Comparison of ENCODE assay signal across 20 cellular contexts in genomic region chr10:117619710-117620405, GRCh38.
"Had no signal": no experiment of that assay in that cellular context is flagged by ENCODE, and none has a peak within 500 bp of the region (broad histone marks: within the 10 kb centered on the region; RNA-seq: fewer than 3 reads in every experiment).

No MANE protein-coding gene starts in this region.

- ATAC-seq: activated CD4-positive, CD25-positive, alpha-beta regulatory T cell treated with anti-CD3 and anti-CD28 coated beads, Interleukin-2, amount 50 U/mL, for 24 hours; body of pancreas; effector memory CD8-positive, alpha-beta T cell; heart right ventricle; naive thymus-derived CD4-positive, alpha-beta T cell; stimulated activated naive CD8-positive, alpha-beta T cell treated with anti-CD3 and anti-CD28 coated beads, Interleukin-15, Interleukin-2, amounts not matched to agents 100 U/mL and 50 U/mL, for 24 hours had no signal

- H3K4me1 Mint-ChIP-seq: activated CD4-positive, alpha-beta memory T cell treated with anti-CD3 and anti-CD28 coated beads, Interleukin-2, amount 10 ng/mL, durations not matched to agents 7 days and 5 days; activated CD4-positive, alpha-beta T cell treated with anti-CD3 and anti-CD28 coated beads, Interleukin-2, amount 10 ng/mL, durations not matched to agents 7 days and 5 days; memory B cell; naive thymus-derived CD4-positive, alpha-beta T cell had no signal

- H3K27me3 ChIP-seq: body of pancreas had no signal

- H3K4me3 ChIP-seq: body of pancreas, heart right ventricle, thoracic aorta had no signal

- H3K27ac Mint-ChIP-seq: activated CD4-positive, alpha-beta memory T cell treated with anti-CD3 and anti-CD28 coated beads, Interleukin-2, amount 10 ng/mL, durations not matched to agents 7 days and 5 days; activated CD4-positive, alpha-beta T cell treated with anti-CD3 and anti-CD28 coated beads, Interleukin-2, amount 10 ng/mL, durations not matched to agents 7 days and 5 days; activated naive CD4-positive, alpha-beta T cell treated with anti-CD3 and anti-CD28 coated beads, Interleukin-2, amount 50 U/mL, for 72 hours; effector memory CD8-positive, alpha-beta T cell; memory B cell; naive thymus-derived CD4-positive, alpha-beta T cell had no signal

- H3K36me3 ChIP-seq: heart right ventricle, thoracic aorta had no signal

- H3K36me3 Mint-ChIP-seq: activated naive CD4-positive, alpha-beta T cell treated with anti-CD3 and anti-CD28 coated beads, Interleukin-2, amount 50 U/mL, for 72 hours; memory B cell; naive thymus-derived CD4-positive, alpha-beta T cell had no signal

- DNase-seq: activated CD4-positive, alpha-beta memory T cell treated with anti-CD3 and anti-CD28 coated beads, Interleukin-2, amount 10 ng/mL, durations not matched to agents 7 days and 5 days; activated CD4-positive, alpha-beta T cell treated with anti-CD3 and anti-CD28 coated beads, Interleukin-2, amount 10 ng/mL, durations not matched to agents 7 days and 5 days; activated naive CD4-positive, alpha-beta T cell; activated T-cell treated with anti-CD3 and anti-CD28 coated beads, Interleukin-2, amount 50 U/mL, for 48 hours; anterior cingulate cortex; body of pancreas; effector memory CD8-positive, alpha-beta T cell; foreskin melanocyte; heart right ventricle; midbrain; naive thymus-derived CD4-positive, alpha-beta T cell; posterior cingulate gyrus; right cardiac atrium; stimulated activated CD4-positive, alpha-beta T cell treated with anti-CD3 and anti-CD28 coated beads, Interleukin-4, amount 100 ng/mL, for 1 hour; stimulated activated naive CD8-positive, alpha-beta T cell treated with anti-CD3 and anti-CD28 coated beads, Interleukin-15, Interleukin-2, amounts not matched to agents 100 U/mL and 50 U/mL, for 24 hours; trophoblast cell had no signal

- H3K4me1 ChIP-seq: body of pancreas, heart right ventricle had no signal

- H3K4me3 Mint-ChIP-seq: activated CD4-positive, alpha-beta memory T cell treated with anti-CD3 and anti-CD28 coated beads, Interleukin-2, amount 10 ng/mL, durations not matched to agents 7 days and 5 days; activated CD4-positive, alpha-beta T cell treated with anti-CD3 and anti-CD28 coated beads, Interleukin-2, amount 10 ng/mL, durations not matched to agents 7 days and 5 days; effector memory CD8-positive, alpha-beta T cell; memory B cell; naive thymus-derived CD4-positive, alpha-beta T cell had no signal

- H3K27ac ChIP-seq: body of pancreas, heart right ventricle, thoracic aorta had no signal

- H3K9me3 ChIP-seq: body of pancreas, heart right ventricle, thoracic aorta had no signal

- H3K9me3 Mint-ChIP-seq: activated CD4-positive, alpha-beta memory T cell treated with anti-CD3 and anti-CD28 coated beads, Interleukin-2, amount 10 ng/mL, durations not matched to agents 7 days and 5 days; activated CD4-positive, alpha-beta T cell treated with anti-CD3 and anti-CD28 coated beads, Interleukin-2, amount 10 ng/mL, durations not matched to agents 7 days and 5 days; activated naive CD4-positive, alpha-beta T cell treated with anti-CD3 and anti-CD28 coated beads, Interleukin-2, amount 50 U/mL, for 72 hours; memory B cell had no signal
